19 cellular contexts compared by ENCODE assay signal in genomic region chr20:31821427-31821826, GRCh38. TPM values are rescaled to one million over a fixed set of nuclear protein-coding genes. Genes with fewer than 3 reads are reported as not detected.
"Had no signal": no experiment of that assay in that cellular context is flagged by ENCODE, and none has a peak within 500 bp of the region (broad histone marks: within the 10 kb centered on the region; RNA-seq: fewer than 3 reads in every experiment).

No MANE protein-coding gene starts in this region.

- H3K4me1 Mint-ChIP-seq: stimulated activated memory B cell treated with anti-CD40 and anti-IgM and Interleukin-4, amounts not matched to agents 10 μg/mL and 1 μg/mL and 100 μg/mL, for 72 hours had no signal

- H3K27me3 Mint-ChIP-seq: activated naive CD8-positive, alpha-beta T cell treated with anti-CD3 and anti-CD28 coated beads for 36 hours; stimulated activated memory B cell treated with anti-CD40 and anti-IgM and Interleukin-4, amounts not matched to agents 10 μg/mL and 1 μg/mL and 100 μg/mL, for 72 hours had no signal

- H3K4me3 Mint-ChIP-seq: activated naive CD8-positive, alpha-beta T cell treated with anti-CD3 and anti-CD28 coated beads for 36 hours; stimulated activated memory B cell treated with anti-CD40 and anti-IgM and Interleukin-4, amounts not matched to agents 10 μg/mL and 1 μg/mL and 100 μg/mL, for 72 hours had no signal

- H3K36me3 Mint-ChIP-seq: activated naive CD8-positive, alpha-beta T cell treated with anti-CD3 and anti-CD28 coated beads for 36 hours; naive thymus-derived CD4-positive, alpha-beta T cell; stimulated activated memory B cell treated with anti-CD40 and anti-IgM and Interleukin-4, amounts not matched to agents 10 μg/mL and 1 μg/mL and 100 μg/mL, for 72 hours had no signal

- H3K27me3 ChIP-seq: esophagus muscularis mucosa, right atrium auricular region, upper lobe of left lung had no signal

- ATAC-seq: left colon; naive thymus-derived CD4-positive, alpha-beta T cell; stimulated activated memory B cell treated with anti-CD40 and anti-IgM and Interleukin-4, amounts not matched to agents 10 μg/mL and 1 μg/mL and 100 μg/mL, for 72 hours had no signal

- H3K9me3 Mint-ChIP-seq: activated naive CD8-positive, alpha-beta T cell treated with anti-CD3 and anti-CD28 coated beads for 36 hours; naive thymus-derived CD4-positive, alpha-beta T cell; stimulated activated memory B cell treated with anti-CD40 and anti-IgM and Interleukin-4, amounts not matched to agents 10 μg/mL and 1 μg/mL and 100 μg/mL, for 72 hours had no signal

- H3K27ac Mint-ChIP-seq: activated naive CD8-positive, alpha-beta T cell treated with anti-CD3 and anti-CD28 coated beads for 36 hours; stimulated activated memory B cell treated with anti-CD40 and anti-IgM and Interleukin-4, amounts not matched to agents 10 μg/mL and 1 μg/mL and 100 μg/mL, for 72 hours had no signal

- H3K27ac ChIP-seq: esophagus muscularis mucosa, neutrophil, spleen, upper lobe of left lung had no signal

- H3K36me3 ChIP-seq: esophagus muscularis mucosa, neutrophil, right atrium auricular region, spleen, upper lobe of left lung had no signal

- H3K4me3 ChIP-seq: esophagus muscularis mucosa, lung, right atrium auricular region, spleen, upper lobe of left lung had no signal

- DNase-seq: activated CD4-positive, alpha-beta T cell treated with anti-CD3 and anti-CD28 coated beads, Interleukin-2, amount 50 U/mL, for 1 hour; activated CD4-positive, CD25-positive, alpha-beta regulatory T cell; activated naive CD8-positive, alpha-beta T cell treated with anti-CD3 and anti-CD28 coated beads for 36 hours; activated T-cell treated with anti-CD3 and anti-CD28 coated beads for 4 hours; head of caudate nucleus; left colon; naive thymus-derived CD4-positive, alpha-beta T cell; spleen; stimulated activated CD4-positive, alpha-beta T cell treated with anti-CD3 and anti-CD28 coated beads, Interleukin-1b, Interleukin-23, amount 100 ng/mL, for 48 hours; T-helper 2 cell; upper lobe of left lung had no signal

- H3K9me3 ChIP-seq: esophagus muscularis mucosa, neutrophil, right atrium auricular region, spleen, upper lobe of left lung had no signal

RNA-seq across cellular contexts. Expression of gene MYLK2, which starts 2.3 kb away (rescaled TPM):
- total RNA-seq: mononuclear cell, upper lobe of left lung had no signal

RNA-seq across cellular contexts. Expression of gene FOXS1, which starts 24.0 kb away (rescaled TPM):
- total RNA-seq: activated CD8-positive, alpha-beta memory T cell treated with anti-CD3 and anti-CD28 coated beads for 36 hours; activated naive CD8-positive, alpha-beta T cell treated with anti-CD3 and anti-CD28 coated beads for 36 hours; mononuclear cell; naive thymus-derived CD4-positive, alpha-beta T cell had no signal

RNA-seq across cellular contexts. Expression of gene DUSP15, which starts 48.9 kb away (rescaled TPM):
- total RNA-seq: activated CD8-positive, alpha-beta memory T cell treated with anti-CD3 and anti-CD28 coated beads for 36 hours; activated naive CD8-positive, alpha-beta T cell treated with anti-CD3 and anti-CD28 coated beads for 36 hours; fibroblast of villous mesenchyme; mononuclear cell; naive thymus-derived CD4-positive, alpha-beta T cell had no signal

RNA-seq across cellular contexts. Expression of gene TTLL9, which starts 49.0 kb away (rescaled TPM):
- total RNA-seq: activated CD8-positive, alpha-beta memory T cell treated with anti-CD3 and anti-CD28 coated beads for 36 hours; activated naive CD8-positive, alpha-beta T cell treated with anti-CD3 and anti-CD28 coated beads for 36 hours; fibroblast of villous mesenchyme; mononuclear cell; naive thymus-derived CD4-positive, alpha-beta T cell; right atrium auricular region had no signal
